In the genomic region with DNA sequence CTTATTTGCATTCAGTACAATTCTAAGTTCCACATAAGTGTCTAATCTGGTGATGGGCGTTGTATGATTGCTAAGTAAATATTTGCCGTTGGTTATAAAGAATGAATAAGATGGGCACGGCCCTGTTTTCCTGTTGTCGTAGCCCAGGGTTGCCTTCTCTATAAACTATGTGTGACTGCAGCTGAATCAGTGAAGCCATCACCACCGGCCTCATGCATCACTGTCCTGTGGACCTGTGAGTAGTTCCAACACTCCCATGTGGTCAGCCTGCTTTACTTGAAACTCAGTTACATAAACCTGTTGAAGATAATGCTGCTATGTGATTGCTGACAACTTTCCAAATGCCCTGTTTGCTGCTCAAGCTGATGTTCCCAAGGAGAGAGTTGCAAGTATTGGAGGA, we compare ENCODE assay signal across 9 cellular contexts. TPM values are rescaled to one million over a fixed set of nuclear protein-coding genes. Genes with fewer than 3 reads are reported as not detected.
DNase-seq lines count a peak whose midpoint lies in the region; ATAC-seq and TF ChIP-seq lines count a peak whose summit lies in the region.
"Had no signal": no experiment of that assay in that cellular context is flagged by ENCODE, and none has a peak within 500 bp of the region (broad histone marks: within the 10 kb centered on the region; RNA-seq: fewer than 3 reads in every experiment).

No MANE protein-coding gene starts in this region.

- H3K4me3 ChIP-seq in OCI-LY3 (ENCODE audit: low read length) (no peak overlapping the region), epithelial cell of esophagus (ENCODE audit: low read length) (no peak overlapping the region), skeletal muscle satellite cell (ENCODE audit: low read length) (peak overlapping the region; percentile 60)

- H3K4me2 ChIP-seq in OCI-LY3 (ENCODE audit: low read length) (peak overlapping the region; percentile 82), skeletal muscle satellite cell (ENCODE audit: low read length) (peak overlapping the region; percentile 72)

- no peak for TF ChIP-seq CTCF in OCI-LY3 (IDR thresholded peaks at IDR 0.05; ENCODE audit: low read depth, low read length)
- no peak for TF ChIP-seq CTCF in epithelial cell of esophagus (IDR thresholded peaks at IDR 0.05; ENCODE audit: insufficient read depth, low read depth, low read length, missing control alignments)

- no peaks in the 10 kb centered on the region for H3K79me2 ChIP-seq in OCI-LY3 (ENCODE audit: low read length)

- H3K27me3 ChIP-seq in OCI-LY3 (ENCODE audit: low read depth, low read length) (no peaks in the 10 kb centered on the region), skeletal muscle satellite cell (ENCODE audit: control insufficient read depth, insufficient read depth, low read length) (no peaks in the 10 kb centered on the region)

- peak; percentile 58 for DNase-seq in H4 (ENCODE audit: low spot score)
- DNase-seq in epithelial cell of esophagus (ENCODE audit: low read depth), result peak; percentile 99
- no peak for DNase-seq in KG1 (lab: John Stamatoyannopoulos, UW)

- no peaks in the 10 kb centered on the region for H3K9me3 ChIP-seq in OCI-LY3 (ENCODE audit: insufficient read depth, low read length)
- H3K9me3 ChIP-seq in skeletal muscle satellite cell (replicated peaks; ENCODE audit: low read length), result no peaks in the 10 kb centered on the region

- H3K36me3 ChIP-seq in OCI-LY3 (replicated peaks; ENCODE audit: low read depth, low read length) (no peaks in the 10 kb centered on the region), skeletal muscle satellite cell (ENCODE audit: insufficient read depth, low read length) (no peaks in the 10 kb centered on the region)

- ATAC-seq in activated CD4-positive, CD25-positive, alpha-beta regulatory T cell treated with anti-CD3 and anti-CD28 coated beads, Interleukin-2, amount 50 U/mL, for 24 hours, result no peak
- ATAC-seq in HG02973 (IDR thresholded peaks at IDR 0.05; ENCODE audit: unreplicated experiment) (no peak), GM19395 (IDR thresholded peaks at IDR 0.05; ENCODE audit: unreplicated experiment) (no peak)
- ATAC-seq: effector memory CD8-positive, alpha-beta T cell had no signal

- H2AFZ ChIP-seq in OCI-LY3 (ENCODE audit: low read depth, low read length), result no peak overlapping the region

- H3K9ac ChIP-seq in OCI-LY3 (ENCODE audit: low read length), result no peak overlapping the region
- peak overlapping the region; percentile 85 for H3K9ac ChIP-seq in skeletal muscle satellite cell (ENCODE audit: low read depth, low read length)

- H4K20me1 ChIP-seq in OCI-LY3 (ENCODE audit: insufficient read depth, low read length), result no peaks in the 10 kb centered on the region

- H3K27ac ChIP-seq in OCI-LY3 (ENCODE audit: low read length), result no peak overlapping the region

- H3K4me1 ChIP-seq in OCI-LY3 (ENCODE audit: low read length) (peaks cover 85% of the 10 kb centered on the region), skeletal muscle satellite cell (ENCODE audit: control insufficient read depth, insufficient read depth, low read length) (peaks cover 80% of the 10 kb centered on the region)

RNA-seq across cellular contexts. Expression of gene KLF6, which starts 21.6 kb away (rescaled TPM):
- total RNA-seq in H4 (2014; rRNA removed; shearing (Covaris generic)), result 2.9 and 3.9 TPM in 2 replicates
- 40.1 and 64.7 TPM in 2 replicates for total RNA-seq in skeletal muscle satellite cell (2012; rRNA removed)
